ENCODE assay signal across 8 cellular contexts in genomic region chr11:15700456-15700855, GRCh38.
"Had no signal": no experiment of that assay in that cellular context is flagged by ENCODE, and none has a peak within 500 bp of the region (broad histone marks: within the 10 kb centered on the region; RNA-seq: fewer than 3 reads in every experiment).

No MANE protein-coding gene starts in this region.

- H3K4me3 ChIP-seq: GM23248, GM23338, HAP-1 had no signal

- H3K9me3 ChIP-seq: HAP-1 had no signal

- H2AFZ ChIP-seq: GM23248, GM23338 had no signal

- H3K4me2 ChIP-seq: GM23338 had no signal

- H3K36me3 ChIP-seq: HAP-1 had no signal

- H3K4me1 ChIP-seq: HAP-1 had no signal

- H3K9ac ChIP-seq: GM23248 had no signal

- DNase-seq: GM23248, GOT3, H7, H9, HCEC 1CT, HFFc6 had no signal

- H3K27ac ChIP-seq: GM23248 had no signal
